In genomic region chr17:80424878-80425765, GRCh38 we compare ENCODE assay signal across 2 cellular contexts.
TF ChIP-seq lines count a peak whose summit lies in the region.

No MANE protein-coding gene starts in this region.

TF ChIP-seq in SK-N-SH, 30 proteins besides CTCF, POLR2A, EP300 and RAD21 (continued from another document):
- no peak for TF ChIP-seq PBX3 (IDR thresholded peaks at IDR 0.05)
- TF ChIP-seq POLR2AphosphoS5 (IDR thresholded peaks at IDR 0.05; ENCODE audit: low read depth, low read length): no peak
- TF ChIP-seq MXI1 (IDR thresholded peaks at IDR 0.05; ENCODE audit: low read depth, low read length): no peak
- TF ChIP-seq GATA2 (CRISPR knock-in tag; IDR thresholded peaks at IDR 0.05): no peak
- TF ChIP-seq GABPA (IDR thresholded peaks at IDR 0.05; ENCODE audit: low read depth): no peak
- TF ChIP-seq TAF1 (IDR thresholded peaks at IDR 0.05; ENCODE audit: borderline replicate concordance, low read depth, low read length): no peak
- no peak for TF ChIP-seq RCOR1 (IDR thresholded peaks at IDR 0.05; ENCODE audit: low read length)
- no peak for TF ChIP-seq IRF3 (IDR thresholded peaks at IDR 0.05; ENCODE audit: low read depth, low read length)
- TF ChIP-seq CHD2 (IDR thresholded peaks at IDR 0.05; ENCODE audit: low read length, partially characterized antibody): no peak
- TF ChIP-seq REST (IDR thresholded peaks at IDR 0.05; ENCODE audit: low read depth, low read length): no peak
- no peak for TF ChIP-seq YY1 (IDR thresholded peaks at IDR 0.05; ENCODE audit: low read depth)
- no peak for TF ChIP-seq ELF1 (IDR thresholded peaks at IDR 0.05)

TF ChIP-seq in SK-N-SH treated with all-trans-retinoic acid at 6 μM for 48 hours, 23 proteins besides CTCF, POLR2A, EP300 and RAD21:
- no peak for TF ChIP-seq TSHZ2 (CRISPR knock-in tag; IDR thresholded peaks at IDR 0.05)
- TF ChIP-seq OSR1 (CRISPR knock-in tag; IDR thresholded peaks at IDR 0.05): no peak
- no peak for TF ChIP-seq GLIS3 (CRISPR knock-in tag; IDR thresholded peaks at IDR 0.05)
- TF ChIP-seq PPARA (CRISPR knock-in tag; IDR thresholded peaks at IDR 0.05; ENCODE audit: borderline replicate concordance): no peak
- no peak for TF ChIP-seq CSDC2 (CRISPR knock-in tag; IDR thresholded peaks at IDR 0.05)
- TF ChIP-seq SNAI2 (CRISPR knock-in tag; IDR thresholded peaks at IDR 0.05): no peak
- no peak for TF ChIP-seq ISL1 (CRISPR knock-in tag; IDR thresholded peaks at IDR 0.05)
- TF ChIP-seq ESRRG (CRISPR knock-in tag; IDR thresholded peaks at IDR 0.05): no peak
- TF ChIP-seq ZFP30 (CRISPR knock-in tag; IDR thresholded peaks at IDR 0.05): no peak
